25 cellular contexts compared by ENCODE assay signal in the genomic region with DNA sequence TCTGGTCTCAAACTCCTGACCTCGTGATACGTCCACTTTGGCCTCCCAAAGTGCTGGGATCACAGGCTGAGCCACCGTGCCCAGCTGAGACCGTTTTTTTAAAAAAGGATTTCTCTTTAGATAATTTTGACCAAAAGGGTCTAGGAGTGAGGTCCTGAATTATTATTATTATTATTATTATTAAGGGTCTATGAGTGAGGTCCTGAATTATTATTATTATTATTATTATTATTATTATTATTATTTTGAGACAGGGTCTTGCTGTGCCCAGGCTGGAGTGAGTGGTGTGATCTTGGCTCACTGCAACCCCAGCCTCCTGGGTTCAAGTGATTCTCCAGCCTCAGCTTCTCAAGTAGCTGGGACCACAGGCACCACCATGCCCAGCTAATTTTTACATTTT.
"Had no signal": no experiment of that assay in that cellular context is flagged by ENCODE, and none has a peak within 500 bp of the region (broad histone marks: within the 10 kb centered on the region; RNA-seq: fewer than 3 reads in every experiment).

No MANE protein-coding gene starts in this region.

- H3K4me3 ChIP-seq: colonic mucosa, coronary artery, dorsolateral prefrontal cortex, esophagus muscularis mucosa, esophagus squamous epithelium, gastrocnemius medialis, gastroesophageal sphincter, heart left ventricle, heart right ventricle had no signal

- DNase-seq: colonic mucosa; cortex of kidney; dermis blood vessel endothelial cell; dorsolateral prefrontal cortex; effector CD4-positive, alpha-beta T cell; effector CD8-positive, alpha-beta T cell; effector memory CD4-positive, alpha-beta T cell; effector memory CD8-positive, alpha-beta T cell; endodermal cell; erythroblast; esophagus squamous epithelium; foreskin fibroblast; foreskin keratinocyte; foreskin melanocyte; gastrocnemius medialis; glutamatergic neuron; head of caudate nucleus; heart left ventricle; heart right ventricle had no signal

- H3K9me3 Mint-ChIP-seq: dendritic cell treated with granulocyte-macrophage colony-stimulating factor and Interleukin-4, amounts not matched to agents 40 ng/mL and 50 ng/mL, for 4 days; effector memory CD8-positive, alpha-beta T cell; endodermal cell had no signal

- H3K4me3 Mint-ChIP-seq: dendritic cell treated with granulocyte-macrophage colony-stimulating factor and Interleukin-4, amounts not matched to agents 40 ng/mL and 50 ng/mL, for 4 days; effector memory CD8-positive, alpha-beta T cell; endodermal cell had no signal

- H3K27ac Mint-ChIP-seq: dendritic cell treated with granulocyte-macrophage colony-stimulating factor and Interleukin-4, amounts not matched to agents 40 ng/mL and 50 ng/mL, for 4 days; effector memory CD8-positive, alpha-beta T cell; endodermal cell had no signal

- H3K27ac ChIP-seq: colonic mucosa, coronary artery, dorsolateral prefrontal cortex, epithelial cell of prostate, esophagus muscularis mucosa, esophagus squamous epithelium, foreskin keratinocyte, gastrocnemius medialis, gastroesophageal sphincter, heart left ventricle, heart right ventricle had no signal

- H3K9me3 ChIP-seq: colonic mucosa, esophagus muscularis mucosa, esophagus squamous epithelium, gastrocnemius medialis, gastroesophageal sphincter, heart left ventricle, heart right ventricle had no signal

- H3K27me3 Mint-ChIP-seq: dendritic cell treated with granulocyte-macrophage colony-stimulating factor and Interleukin-4, amounts not matched to agents 40 ng/mL and 50 ng/mL, for 4 days; effector memory CD8-positive, alpha-beta T cell had no signal

- H3K27me3 ChIP-seq: colonic mucosa, dorsolateral prefrontal cortex, esophagus muscularis mucosa, esophagus squamous epithelium, foreskin keratinocyte, gastrocnemius medialis, gastroesophageal sphincter, heart left ventricle, heart right ventricle had no signal

- H3K36me3 ChIP-seq: colonic mucosa, esophagus muscularis mucosa, esophagus squamous epithelium, gastrocnemius medialis, gastroesophageal sphincter, heart left ventricle, heart right ventricle had no signal

- H3K4me1 ChIP-seq: colonic mucosa, esophagus muscularis mucosa, gastrocnemius medialis, gastroesophageal sphincter, heart left ventricle, heart right ventricle had no signal

- ATAC-seq: effector memory CD8-positive, alpha-beta T cell; esophagus mucosa; foreskin keratinocyte; gastrocnemius medialis; gastroesophageal sphincter; heart left ventricle; heart right ventricle had no signal
